1 cellular context compared by ENCODE assay signal in the genomic region with DNA sequence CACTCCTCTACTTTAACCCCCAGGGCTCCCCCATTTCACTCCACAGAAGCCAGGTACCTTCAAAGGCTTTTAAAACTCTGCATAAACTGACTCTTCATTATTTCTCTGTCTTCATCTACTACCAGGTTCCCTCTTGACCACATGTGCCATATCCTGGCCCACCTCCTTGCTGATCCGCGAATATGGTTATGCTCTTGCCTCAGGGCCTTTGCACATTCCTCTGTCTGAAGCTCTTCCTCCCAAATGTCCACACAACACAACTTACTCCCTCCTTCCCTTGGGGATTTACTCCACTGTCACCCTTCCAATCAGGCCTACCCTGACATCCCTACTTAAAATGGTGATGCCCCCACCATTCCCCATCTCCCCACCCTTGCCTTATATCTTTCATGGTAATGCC.
TF ChIP-seq lines count a peak whose summit lies in the region.

No MANE protein-coding gene starts in this region.

TF ChIP-seq in HepG2, 621 proteins besides CTCF, POLR2A, EP300 and RAD21:
- no peak for TF ChIP-seq ARID4A (CRISPR knock-in tag; IDR thresholded peaks at IDR 0.05; ENCODE audit: borderline replicate concordance)
- TF ChIP-seq ZMYM3 (CRISPR knock-in tag; IDR thresholded peaks at IDR 0.05), result peak; percentile 29; the same call in 1 of the 2 replicates
- TF ChIP-seq PAWR (CRISPR knock-in tag; IDR thresholded peaks at IDR 0.05; ENCODE audit: borderline replicate concordance), result no peak
